Comparison of ENCODE assay signal across 12 cellular contexts in the genomic region with DNA sequence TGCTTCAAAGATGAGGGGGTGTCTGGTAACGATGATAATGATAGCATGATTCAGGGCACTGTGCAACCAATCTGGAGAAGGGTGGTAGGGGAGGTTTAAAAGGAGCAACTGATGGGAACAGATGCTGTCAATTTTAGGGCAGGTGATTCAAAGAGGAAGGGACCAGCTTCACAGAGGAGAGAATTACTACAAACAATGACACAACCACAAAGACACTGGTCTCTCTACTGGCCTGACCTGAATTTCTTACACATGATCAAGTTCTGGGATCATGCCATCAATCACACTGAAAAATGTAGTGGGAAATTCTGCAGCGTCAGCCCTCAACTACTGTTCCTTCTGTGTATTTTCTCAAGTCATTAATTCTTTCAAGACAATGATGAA. TPM values are rescaled to one million over a fixed set of nuclear protein-coding genes. Genes with fewer than 3 reads are reported as not detected.
A peak's percentile ranks its signal among the peaks of the same experiment; 100 is the strongest.
DNase-seq lines count a peak whose midpoint lies in the region; ATAC-seq and TF ChIP-seq lines count a peak whose summit lies in the region.
"Had no signal": no experiment of that assay in that cellular context is flagged by ENCODE, and none has a peak within 500 bp of the region (broad histone marks: within the 10 kb centered on the region; RNA-seq: fewer than 3 reads in every experiment).

No MANE protein-coding gene starts in this region.

- CTCF ChIA-PET in activated CD4-positive, alpha-beta T cell treated with anti-CD3 and anti-CD28 coated beads for 36 hours (lab: Charles Lee) = interaction anchor here (0.8 to 0.9 kb wide), 2 partner anchors 83 to 855 kb away, joined by 3 read pairs; no protein-coding TSS in a partner anchor

- H3K4me3 ChIP-seq in hepatocyte (no peak overlapping the region), stomach smooth muscle (ENCODE audit: low read length in 2 of 2) (no peak overlapping the region)
- H3K4me3 ChIP-seq: adrenal gland, testis had no signal

- peaks cover 15% of the 10 kb centered on the region for H3K36me3 Mint-ChIP-seq in activated CD4-positive, alpha-beta T cell treated with anti-CD3 and anti-CD28 coated beads for 36 hours (ENCODE audit: low read depth)
- H3K36me3 Mint-ChIP-seq in activated naive CD8-positive, alpha-beta T cell treated with anti-CD3 and anti-CD28 coated beads, Interleukin-2, amount 50 U/mL, for 24 hours (ENCODE audit: low read depth) = peaks cover 17% of the 10 kb centered on the region

- H3K4me2 ChIP-seq in hepatocyte = no peak overlapping the region

- H3K27me3 Mint-ChIP-seq in activated CD4-positive, alpha-beta T cell treated with anti-CD3 and anti-CD28 coated beads for 36 hours = no peaks in the 10 kb centered on the region
- H3K27me3 Mint-ChIP-seq in activated naive CD8-positive, alpha-beta T cell treated with anti-CD3 and anti-CD28 coated beads, Interleukin-2, amount 50 U/mL, for 24 hours = peaks cover 3% of the 10 kb centered on the region

- no peak overlapping the region for H3K4me3 Mint-ChIP-seq in activated CD4-positive, alpha-beta T cell treated with anti-CD3 and anti-CD28 coated beads for 36 hours
- H3K4me3 Mint-ChIP-seq in activated naive CD8-positive, alpha-beta T cell treated with anti-CD3 and anti-CD28 coated beads, Interleukin-2, amount 50 U/mL, for 24 hours = peak overlapping the region; percentile 17

- no peaks in the 10 kb centered on the region for H3K9me3 ChIP-seq in hepatocyte (ENCODE audit: low read depth)
- no peaks in the 10 kb centered on the region for H3K9me3 ChIP-seq in stomach smooth muscle (ENCODE audit: control insufficient read depth in 2 of 2, low read length in 2 of 2)
- H3K9me3 ChIP-seq: adrenal gland, testis had no signal

- no peak for ATAC-seq in activated CD4-positive, alpha-beta T cell treated with anti-CD3 and anti-CD28 coated beads for 36 hours
- no peak for ATAC-seq in activated naive CD8-positive, alpha-beta T cell treated with anti-CD3 and anti-CD28 coated beads, Interleukin-2, amount 50 U/mL, for 24 hours
- ATAC-seq: activated CD4-positive, CD25-positive, alpha-beta regulatory T cell treated with anti-CD3 and anti-CD28 coated beads, Interleukin-2, amount 50 U/mL, for 24 hours had no signal

- POLR2A ChIA-PET in activated CD4-positive, alpha-beta T cell treated with anti-CD3 and anti-CD28 coated beads for 36 hours (lab: Charles Lee) = no interaction called here

- H2AFZ ChIP-seq in hepatocyte = no peak overlapping the region

- TF ChIP-seq CTCF in hepatocyte (IDR thresholded peaks at IDR 0.05; ENCODE audit: poor library complexity) = no peak

- peaks cover 16% of the 10 kb centered on the region for H3K79me2 ChIP-seq in hepatocyte

- H4K20me1 ChIP-seq in hepatocyte (ENCODE audit: insufficient read depth, poor library complexity, severe bottlenecking) = peaks cover 15% of the 10 kb centered on the region

- H3K27me3 ChIP-seq in hepatocyte (no peaks in the 10 kb centered on the region), stomach smooth muscle (ENCODE audit: control insufficient read depth in 1 of 2, insufficient read depth in 2 of 2, low read length in 2 of 2) (no peaks in the 10 kb centered on the region)
- H3K27me3 ChIP-seq: adrenal gland, testis had no signal

- H3K9me3 Mint-ChIP-seq in activated CD4-positive, alpha-beta T cell treated with anti-CD3 and anti-CD28 coated beads for 36 hours (ENCODE audit: low read depth) = no peaks in the 10 kb centered on the region
- H3K9me3 Mint-ChIP-seq in activated naive CD8-positive, alpha-beta T cell treated with anti-CD3 and anti-CD28 coated beads, Interleukin-2, amount 50 U/mL, for 24 hours = no peaks in the 10 kb centered on the region

- no peak for DNase-seq in activated CD4-positive, alpha-beta T cell treated with anti-CD3 and anti-CD28 coated beads for 36 hours
- DNase-seq in activated CD4-positive, alpha-beta T cell treated with anti-CD3 and anti-CD28 coated beads for 4 hours = no peak
- DNase-seq in activated naive CD8-positive, alpha-beta T cell treated with anti-CD3 and anti-CD28 coated beads, Interleukin-2, amount 50 U/mL, for 24 hours = no peak
- DNase-seq in hepatocyte (ENCODE audit: low spot score) (no peak), NCI-H1105 treated with DMSO at 0.1 percent for 48 hours (lab: John Stamatoyannopoulos, UW) (no peak), A172 (ENCODE audit: low spot score) (no peak)
- DNase-seq in activated CD8-positive, alpha-beta memory T cell treated with anti-CD3 and anti-CD28 coated beads, Interleukin-2, amount 50 U/mL, for 48 hours = no peak
- DNase-seq: adrenal gland, NCI-H1105, testis had no signal

- peak overlapping the region; percentile 68 for H3K27ac Mint-ChIP-seq in activated CD4-positive, alpha-beta T cell treated with anti-CD3 and anti-CD28 coated beads for 36 hours
- H3K27ac Mint-ChIP-seq in activated naive CD8-positive, alpha-beta T cell treated with anti-CD3 and anti-CD28 coated beads, Interleukin-2, amount 50 U/mL, for 24 hours = peak overlapping the region; percentile 46

- H3K36me3 ChIP-seq in hepatocyte (replicated peaks; ENCODE audit: insufficient read depth, low read depth) = peaks cover 4% of the 10 kb centered on the region
- H3K36me3 ChIP-seq in stomach smooth muscle (ENCODE audit: control insufficient read depth in 2 of 2, insufficient read depth in 2 of 2, low read length in 2 of 2) = peaks cover 0 to 3% of the 10 kb centered on the region in 2 donors
- H3K36me3 ChIP-seq: adrenal gland had no signal

- peaks cover 25% of the 10 kb centered on the region for H3K4me1 Mint-ChIP-seq in activated CD4-positive, alpha-beta T cell treated with anti-CD3 and anti-CD28 coated beads for 36 hours
- peaks cover 38% of the 10 kb centered on the region for H3K4me1 Mint-ChIP-seq in activated naive CD8-positive, alpha-beta T cell treated with anti-CD3 and anti-CD28 coated beads, Interleukin-2, amount 50 U/mL, for 24 hours

- H3K27ac ChIP-seq in hepatocyte (peak overlapping the region; percentile 94), stomach smooth muscle (ENCODE audit: low read length) (peak overlapping the region; percentile 25)

- H3K9ac ChIP-seq in stomach smooth muscle (ENCODE audit: low read length in 2 of 2) = no peak overlapping the region

- intact Hi-C loops in activated CD4-positive, alpha-beta T cell treated with anti-CD3 and anti-CD28 coated beads for 36 hours (cut with DNase I, micrococcal nuclease) = loop anchor here in 1 of 2 experiments (5.0 kb wide), 1 partner anchor 681 kb away; a partner anchor contains a TSS

- H3K4me1 ChIP-seq in hepatocyte (ENCODE audit: insufficient read depth) (peaks cover 17% of the 10 kb centered on the region), stomach smooth muscle (ENCODE audit: control insufficient read depth, insufficient read depth, low read length) (peaks cover 15% of the 10 kb centered on the region)

- no peaks in the 10 kb centered on the region for H3K9me2 ChIP-seq in hepatocyte (replicated peaks; ENCODE audit: insufficient read depth)

- WGBS in hepatocyte (ENCODE audit: low lambda C conversion rate, missing lambda C conversion rate) = 93% methylated on average over 2 of the region's 2 CpGs

RNA-seq across cellular contexts. Expression of a gene that starts 2.6 kb away (rescaled TPM):
- total RNA-seq in activated CD4-positive, alpha-beta T cell treated with anti-CD3 and anti-CD28 coated beads for 36 hours = 100 to 1,000 TPM; 204 to 221 TPM
- total RNA-seq in hepatocyte = 223 and 243 TPM in 2 replicates
- polyA plus RNA-seq in hepatocyte = 96.2 and 97.6 TPM in 2 replicates
- 239 and 271 TPM in 2 replicates for total RNA-seq in A172 (2014; rRNA removed; shearing (Covaris generic))
